Comparison of ENCODE assay signal across 8 cellular contexts in genomic region chr1:183472488-183473285, GRCh38. TPM values are rescaled to one million over a fixed set of nuclear protein-coding genes. Genes with fewer than 3 reads are reported as not detected.
A peak's percentile ranks its signal among the peaks of the same experiment; 100 is the strongest.
DNase-seq lines count a peak whose midpoint lies in the region; ATAC-seq and TF ChIP-seq lines count a peak whose summit lies in the region.

Gene SMG7, plus strand, starts transcription at chr1:183472499. Its CDS starts 122 bp downstream, at chr1:183472621.

- under 1% methylated on average over 32 of the region's 72 CpGs for WGBS in suprapubic skin

- DNase-seq in NCI-H146 (lab: John Stamatoyannopoulos, UW) (peak; percentile 77), NCI-H146 treated with DMSO at 0.1 percent for 48 hours (lab: John Stamatoyannopoulos, UW; ENCODE audit: unreplicated experiment) (no peak), NCI-H526 (lab: John Stamatoyannopoulos, UW) (peak; percentile 86 to 92), fibroblast of pulmonary artery (ENCODE audit: low read depth) (peak; percentile 14), suprapubic skin (ENCODE audit: low spot score in 2 of 2) (peak; percentile 82 to 86)
- peak; percentile 21 to 35 for DNase-seq in activated T-helper 1 cell treated with anti-CD3 and anti-CD28 coated beads, Interleukin-2, amount 50 U/mL, for 16 hours (ENCODE audit: low read depth in 1 of 2, low spot score in 1 of 2)

- H3K27me3 ChIP-seq in neuron (ENCODE audit: insufficient read depth, low read length) (no peaks in the 10 kb centered on the region), suprapubic skin (no peaks in the 10 kb centered on the region)

- H3K9me3 ChIP-seq in neuron (ENCODE audit: low read length) (no peaks in the 10 kb centered on the region), suprapubic skin (no peaks in the 10 kb centered on the region)

- no peak for TF ChIP-seq EP300 in suprapubic skin (IDR thresholded peaks at IDR 0.05)

- peak; percentile 11 for ATAC-seq in HG02798 (IDR thresholded peaks at IDR 0.05; ENCODE audit: poor library complexity, unreplicated experiment)

- H3K4me1 ChIP-seq in neuron (ENCODE audit: insufficient read depth, low read length) (peaks cover 30% of the 10 kb centered on the region), suprapubic skin (peaks cover 42% of the 10 kb centered on the region)

- no peak for TF ChIP-seq POLR2A in suprapubic skin (IDR thresholded peaks at IDR 0.05)

- peak within 1 kb of the TSS; percentile 82 for H2AFZ ChIP-seq in neuron (ENCODE audit: low read depth, low read length)

- H3K4me3 ChIP-seq in fibroblast of pulmonary artery (replicated peaks; ENCODE audit: low read depth, low read length), result peak within 1 kb of the TSS; percentile 86
- H3K4me3 ChIP-seq in neuron (ENCODE audit: low read length), result peak within 1 kb of the TSS; percentile 92
- H3K4me3 ChIP-seq in suprapubic skin, result peak within 1 kb of the TSS; percentile 78

- no peak for TF ChIP-seq CTCF in fibroblast of pulmonary artery (IDR thresholded peaks at IDR 0.05; ENCODE audit: low read length, missing control alignments)
- no peak for TF ChIP-seq CTCF in suprapubic skin (IDR thresholded peaks at IDR 0.05)

- H3K27ac ChIP-seq in suprapubic skin, result peak within 1 kb of the TSS; percentile 98

- H3K36me3 ChIP-seq in neuron (ENCODE audit: insufficient read depth, low read length), result peaks cover 3% of the 10 kb centered on the region
- H3K36me3 ChIP-seq in suprapubic skin, result no peaks in the 10 kb centered on the region

RNA-seq across cellular contexts. Expression of gene SMG7, which starts in this region (rescaled TPM):
- total RNA-seq in suprapubic skin, result 10 to 100 TPM; 34.4 to 65.3 (median 41.8) TPM
